ENCODE assay signal across 12 cellular contexts in genomic region chr3:138694287-138695007, GRCh38.
DNase-seq lines count a peak whose midpoint lies in the region; ATAC-seq and TF ChIP-seq lines count a peak whose summit lies in the region.
"Had no signal": no experiment of that assay in that cellular context is flagged by ENCODE, and none has a peak within 500 bp of the region (broad histone marks: within the 10 kb centered on the region; RNA-seq: fewer than 3 reads in every experiment).

No MANE protein-coding gene starts in this region.

- POLR2A ChIA-PET in naive thymus-derived CD4-positive, alpha-beta T cell (lab: Charles Lee) = no interaction called here

- H3K4me2 ChIP-seq in fibroblast of lung (ENCODE audit: extremely low read depth, insufficient read depth, low read length) = peak overlapping the region; percentile 75

- no peaks in the 10 kb centered on the region for H3K27me3 Mint-ChIP-seq in naive thymus-derived CD4-positive, alpha-beta T cell

- H3K9me3 Mint-ChIP-seq in naive thymus-derived CD4-positive, alpha-beta T cell = no peaks in the 10 kb centered on the region

- no peaks in the 10 kb centered on the region for H3K79me2 ChIP-seq in fibroblast of lung (ENCODE audit: control insufficient read depth, insufficient read depth, low read length)

- H3K4me1 Mint-ChIP-seq in naive thymus-derived CD4-positive, alpha-beta T cell = peaks cover 0 to 4% (median 0%) of the 10 kb centered on the region in 7 donors

- H3K36me3 ChIP-seq in fibroblast of lung (ENCODE audit: control insufficient read depth, insufficient read depth, low read length) (no peaks in the 10 kb centered on the region), right atrium auricular region (peaks cover 13% of the 10 kb centered on the region)
- H3K36me3 ChIP-seq in naive thymus-derived CD4-positive, alpha-beta T cell (ENCODE audit: control insufficient read depth in 2 of 3, insufficient read depth in 3 of 3, low read length in 3 of 3) = peaks cover 0 to 23% (median 0%) of the 10 kb centered on the region in 3 experiments

- H3K4me1 ChIP-seq in fibroblast of lung (ENCODE audit: control insufficient read depth, extremely low read depth, insufficient read depth, low read length) (peaks cover 10% of the 10 kb centered on the region), right atrium auricular region (no peaks in the 10 kb centered on the region)
- no peaks in the 10 kb centered on the region for H3K4me1 ChIP-seq in naive thymus-derived CD4-positive, alpha-beta T cell (ENCODE audit: control insufficient read depth in 2 of 2, insufficient read depth in 2 of 2, low read length in 2 of 2)

- intact Hi-C loops in naive thymus-derived CD4-positive, alpha-beta T cell (cut with micrococcal nuclease) = loop anchor here in 1 of 2 donors (5.0 kb wide), 1 partner anchor 138 kb away; the partner anchor contains the start of gene PIK3CB

- H3K36me3 Mint-ChIP-seq in naive thymus-derived CD4-positive, alpha-beta T cell = peaks cover 0 to 26% (median 10%) of the 10 kb centered on the region in 5 donors

- H4K20me1 ChIP-seq in fibroblast of lung (ENCODE audit: control insufficient read depth, extremely low read depth, insufficient read depth, low read length) = no peaks in the 10 kb centered on the region

- no peak overlapping the region for H3K27ac Mint-ChIP-seq in naive thymus-derived CD4-positive, alpha-beta T cell

- no peaks in the 10 kb centered on the region for H3K9me3 ChIP-seq in fibroblast of lung (ENCODE audit: control insufficient read depth, insufficient read depth, low read depth, low read length)
- no peaks in the 10 kb centered on the region for H3K9me3 ChIP-seq in naive thymus-derived CD4-positive, alpha-beta T cell (ENCODE audit: control insufficient read depth in 2 of 3, low read length in 3 of 3)
- H3K9me3 ChIP-seq in right atrium auricular region = no peaks in the 10 kb centered on the region

- no peaks in the 10 kb centered on the region for H3K27me3 ChIP-seq in fibroblast of lung (ENCODE audit: control insufficient read depth, insufficient read depth, low read length)
- H3K27me3 ChIP-seq in naive thymus-derived CD4-positive, alpha-beta T cell (ENCODE audit: control insufficient read depth in 2 of 2, insufficient read depth in 2 of 2, low read length in 2 of 2) = no peaks in the 10 kb centered on the region
- H3K27me3 ChIP-seq in right atrium auricular region = no peaks in the 10 kb centered on the region

- no peak for TF ChIP-seq CTCF in fibroblast of lung (conservative IDR thresholded peaks at IDR 0.05 in 1 of 2, IDR thresholded peaks at IDR 0.05 in 1 of 2; ENCODE audit: low read depth in 1 of 2, low read length in 2 of 2)
- no peak for TF ChIP-seq CTCF in retinal pigment epithelial cell (conservative IDR thresholded peaks at IDR 0.05; ENCODE audit: low read depth, low read length)
- no peak for TF ChIP-seq CTCF in right atrium auricular region (IDR thresholded peaks at IDR 0.05)

- DNase-seq in GM03348 (ENCODE audit: low spot score) (peak; percentile 69), RKO (ENCODE audit: low spot score) (peak; percentile 83), fibroblast of lung (ENCODE audit: low read depth in 2 of 2) (peak; percentile 96 to 99), retinal pigment epithelial cell (ENCODE audit: low read depth) (peak; percentile 40), right atrium auricular region (ENCODE audit: low spot score) (no peak), HuH-7 (ENCODE audit: low spot score) (no peak), pons (ENCODE audit: low spot score) (no peak)
- DNase-seq in naive thymus-derived CD4-positive, alpha-beta T cell = no peak
- DNase-seq: midbrain; NCI-H1105; stimulated activated CD4-positive, alpha-beta T cell treated with anti-CD3 and anti-CD28 coated beads, Interleukin-4, amount 100 ng/mL, for 1 hour had no signal

- no peak overlapping the region for H2AFZ ChIP-seq in fibroblast of lung (ENCODE audit: low read length)

- no peak overlapping the region for H3K9ac ChIP-seq in fibroblast of lung (ENCODE audit: insufficient read depth, low read length)

- H3K27ac ChIP-seq in fibroblast of lung (ENCODE audit: insufficient read depth, low read length) (peak overlapping the region; percentile 67), right atrium auricular region (no peak overlapping the region)
- H3K27ac ChIP-seq in naive thymus-derived CD4-positive, alpha-beta T cell (ENCODE audit: low read depth, low read length) = no peak overlapping the region
- H3K27ac ChIP-seq: SK-N-MC had no signal

- CTCF ChIA-PET in naive thymus-derived CD4-positive, alpha-beta T cell (lab: Charles Lee) = interaction anchor here (1.0 to 8.0 kb wide), 3 partner anchors 222 to 229 kb away, joined by 3 to 73 read pairs (median 13); no protein-coding TSS in a partner anchor

- no peak overlapping the region for H3K4me3 Mint-ChIP-seq in naive thymus-derived CD4-positive, alpha-beta T cell

- H3K4me3 ChIP-seq in fibroblast of lung (replicated peaks in 1 of 4; ENCODE audit: control extremely low read depth in 1 of 4, insufficient read depth in 1 of 4, low read depth in 3 of 4, low read length in 4 of 4) = peak overlapping the region in 1 of 4 experiments; percentile 7
- H3K4me3 ChIP-seq in retinal pigment epithelial cell (ENCODE audit: low read length) = no peak overlapping the region
- H3K4me3 ChIP-seq in naive thymus-derived CD4-positive, alpha-beta T cell (ENCODE audit: low read length) = no peak overlapping the region
- no peak overlapping the region for H3K4me3 ChIP-seq in right atrium auricular region
- H3K4me3 ChIP-seq: SK-N-MC had no signal

- ATAC-seq in naive thymus-derived CD4-positive, alpha-beta T cell = no peak

Comparison
In these comparisons a context has a peak if more than half of its experiments do, and no peak if none do; other contexts are left out.
1. DNase-seq: peak in GM03348 (single experiment), RKO (single experiment), fibroblast of lung (2 of 2) and retinal pigment epithelial cell (single experiment); none in naive thymus-derived CD4-positive, alpha-beta T cell (0 of 9), right atrium auricular region (single experiment), HuH-7 (single experiment) and pons (single experiment).